In genomic region chr14:73591690-73592448, GRCh38 we compare ENCODE assay signal across 8 cellular contexts. TPM values are rescaled to one million over a fixed set of nuclear protein-coding genes. Genes with fewer than 3 reads are reported as not detected.
DNase-seq lines count a peak whose midpoint lies in the region; ATAC-seq, FAIRE-seq and TF ChIP-seq lines count a peak whose summit lies in the region.

Gene ACOT4, plus strand, starts transcription at chr14:73591873. Its CDS starts 87 bp downstream, at chr14:73591960.

- no peaks in the 10 kb centered on the region for H3K9me3 ChIP-seq in WERI-Rb-1 (ENCODE audit: severe bottlenecking)

- peak; percentile 32 for TF ChIP-seq CTCF in bronchial epithelial cell (IDR thresholded peaks at IDR 0.05; ENCODE audit: insufficient read depth, low read length, severe bottlenecking)
- TF ChIP-seq CTCF in WERI-Rb-1 (IDR thresholded peaks at IDR 0.05; ENCODE audit: low read depth, low read length) = no peak

- no peak within 1 kb of the TSS for H3K27ac ChIP-seq in WERI-Rb-1

- ATAC-seq in HG03108 (IDR thresholded peaks at IDR 0.05; ENCODE audit: unreplicated experiment) (peak; percentile 57), HG03457 (IDR thresholded peaks at IDR 0.05; ENCODE audit: unreplicated experiment) (no peak)

- FAIRE-seq in bronchial epithelial cell (lab: Jason Lieb, UNC) = no peak

- H3K36me3 ChIP-seq in bronchial epithelial cell (ENCODE audit: control insufficient read depth, insufficient read depth, low read length) (no peaks in the 10 kb centered on the region), WERI-Rb-1 (no peaks in the 10 kb centered on the region)

- peak; percentile 23 for DNase-seq in T-helper 22 cell (ENCODE audit: low read depth)
- no peak for DNase-seq in bronchial epithelial cell (ENCODE audit: low read depth)
- DNase-seq in kidney glomerular epithelial cell (lab: John Stamatoyannopoulos, UW) = peak; percentile 10
- peak; percentile 42 for DNase-seq in stimulated activated CD4-positive, alpha-beta T cell treated with anti-CD3 and anti-CD28 coated beads, Interleukin-2, amount 100 ng/mL, for 4 hours (ENCODE audit: low read depth)
- no peak for DNase-seq in WERI-Rb-1

- H3K27me3 ChIP-seq in bronchial epithelial cell (ENCODE audit: control insufficient read depth, insufficient read depth, low read length) (no peaks in the 10 kb centered on the region), WERI-Rb-1 (ENCODE audit: insufficient read depth, low read depth, severe bottlenecking) (no peaks in the 10 kb centered on the region)

- H3K4me3 ChIP-seq in bronchial epithelial cell (ENCODE audit: low read depth, low read length) (peak within 1 kb of the TSS; percentile 38), WERI-Rb-1 (ENCODE audit: low read depth, low read length) (no peak within 1 kb of the TSS)

- TF ChIP-seq POLR2A in GM10847 (IDR thresholded peaks at IDR 0.05; ENCODE audit: extremely low read depth, insufficient read length) = peak; percentile 44

RNA-seq across cellular contexts. Expression of gene ACOT4, which starts in this region (rescaled TPM):
- 0.26 TPM in 2 replicates for total RNA-seq in bronchial epithelial cell

Comparison
In these comparisons a context has a peak if more than half of its experiments do, and no peak if none do; other contexts are left out.
1. DNase-seq: peak in T-helper 22 cell (single experiment), kidney glomerular epithelial cell (single experiment) and stimulated activated CD4-positive, alpha-beta T cell treated with anti-CD3 and anti-CD28 coated beads, Interleukin-2, amount 100 ng/mL, for 4 hours (single experiment); none in bronchial epithelial cell (single experiment) and WERI-Rb-1 (single experiment).